24 cellular contexts compared by ENCODE assay signal in genomic region chr5:76450059-76450458, GRCh38. TPM values are rescaled to one million over a fixed set of nuclear protein-coding genes. Genes with fewer than 3 reads are reported as not detected.
A peak's percentile ranks its signal among the peaks of the same experiment; 100 is the strongest.
DNase-seq lines count a peak whose midpoint lies in the region; ATAC-seq and TF ChIP-seq lines count a peak whose summit lies in the region.
"Had no signal": no experiment of that assay in that cellular context is flagged by ENCODE, and none has a peak within 500 bp of the region (broad histone marks: within the 10 kb centered on the region; RNA-seq: fewer than 3 reads in every experiment).

No MANE protein-coding gene starts in this region.

- no peak for DNase-seq in stimulated activated naive CD8-positive, alpha-beta T cell treated with anti-CD3 and anti-CD28 coated beads, Interleukin-15, Interleukin-2, amounts not matched to agents 100 U/mL and 50 U/mL, for 24 hours
- DNase-seq in UCSD-AML1 (lab: John Stamatoyannopoulos, UW; ENCODE audit: unreplicated experiment) (peak; percentile 16), left colon (no peak), tibial artery (no peak), inferior parietal cortex (ENCODE audit: extremely low spot score) (no peak)
- no peak for DNase-seq in stimulated activated CD4-positive, alpha-beta T cell treated with anti-CD3 and anti-CD28 coated beads, Interleukin-1b, Interleukin-23, amount 100 ng/mL, for 48 hours
- DNase-seq: ACHN; activated CD4-positive, alpha-beta T cell treated with anti-CD3 and anti-CD28 coated beads, Interleukin-2, amount 50 U/mL, for 4 hours; activated naive CD8-positive, alpha-beta T cell treated with anti-CD3 and anti-CD28 coated beads, Interleukin-2, amount 50 U/mL, for 24 hours; brain microvascular endothelial cell; cortex of kidney; DMS53; H9; head of caudate nucleus; KG1; NCI-H187 treated with DMSO at 0.1 percent for 48 hours; NCI-H2227 treated with DMSO at 0.1 percent for 48 hours; NCI-H774; retina; stimulated activated CD8-positive, alpha-beta memory T cell treated with anti-CD3 and anti-CD28 coated beads, Interleukin-4, amount 100 ng/mL, for 48 hours; SW 1271 had no signal

- H3K36me3 Mint-ChIP-seq in stimulated activated naive CD8-positive, alpha-beta T cell treated with anti-CD3 and anti-CD28 coated beads, Interleukin-15, Interleukin-2, amounts not matched to agents 100 ng/mL and 50 ng/mL, for 24 hours (ENCODE audit: low read depth): peaks cover 19% of the 10 kb centered on the region

- intact Hi-C loops in left colon (cut with DNase I, micrococcal nuclease) (no loop called here), tibial artery (cut with DNase I; ENCODE audit: low total_unique reads) (no loop called here)

- no peak overlapping the region for H3K27ac ChIP-seq in tibial artery
- H3K27ac ChIP-seq: brain microvascular endothelial cell, VCaP had no signal

- peak overlapping the region; percentile 13 for H3K27ac Mint-ChIP-seq in stimulated activated naive CD8-positive, alpha-beta T cell treated with anti-CD3 and anti-CD28 coated beads, Interleukin-15, Interleukin-2, amounts not matched to agents 100 ng/mL and 50 ng/mL, for 24 hours
- H3K27ac Mint-ChIP-seq: activated naive CD8-positive, alpha-beta T cell treated with anti-CD3 and anti-CD28 coated beads, Interleukin-2, amount 50 U/mL, for 24 hours had no signal

- ATAC-seq in stimulated activated naive CD8-positive, alpha-beta T cell treated with anti-CD3 and anti-CD28 coated beads, Interleukin-15, Interleukin-2, amounts not matched to agents 100 U/mL and 50 U/mL, for 24 hours: no peak
- ATAC-seq in left colon: peak; percentile 48
- ATAC-seq in GM21381 (IDR thresholded peaks at IDR 0.05; ENCODE audit: unreplicated experiment): no peak
- ATAC-seq: activated naive CD8-positive, alpha-beta T cell treated with anti-CD3 and anti-CD28 coated beads, Interleukin-2, amount 50 U/mL, for 24 hours had no signal

- peaks cover 31% of the 10 kb centered on the region for H3K4me1 Mint-ChIP-seq in stimulated activated naive CD8-positive, alpha-beta T cell treated with anti-CD3 and anti-CD28 coated beads, Interleukin-15, Interleukin-2, amounts not matched to agents 100 ng/mL and 50 ng/mL, for 24 hours (ENCODE audit: low read depth)

- H3K36me3 ChIP-seq in tibial artery: no peaks in the 10 kb centered on the region
- H3K36me3 ChIP-seq: brain microvascular endothelial cell had no signal

- TF ChIP-seq CTCF in tibial artery (IDR thresholded peaks at IDR 0.05): no peak

- no peaks in the 10 kb centered on the region for H3K9me3 ChIP-seq in tibial artery

- no peaks in the 10 kb centered on the region for H3K4me1 ChIP-seq in tibial artery

- H3K4me3 ChIP-seq in tibial artery: no peak overlapping the region

- no peaks in the 10 kb centered on the region for H3K9me3 Mint-ChIP-seq in stimulated activated naive CD8-positive, alpha-beta T cell treated with anti-CD3 and anti-CD28 coated beads, Interleukin-15, Interleukin-2, amounts not matched to agents 100 ng/mL and 50 ng/mL, for 24 hours
- H3K9me3 Mint-ChIP-seq: activated naive CD8-positive, alpha-beta T cell treated with anti-CD3 and anti-CD28 coated beads, Interleukin-2, amount 50 U/mL, for 24 hours; H9 had no signal

- no peaks in the 10 kb centered on the region for H3K27me3 ChIP-seq in tibial artery
- H3K27me3 ChIP-seq: brain microvascular endothelial cell had no signal

- no peaks in the 10 kb centered on the region for H3K27me3 Mint-ChIP-seq in stimulated activated naive CD8-positive, alpha-beta T cell treated with anti-CD3 and anti-CD28 coated beads, Interleukin-15, Interleukin-2, amounts not matched to agents 100 ng/mL and 50 ng/mL, for 24 hours
- H3K27me3 Mint-ChIP-seq: activated naive CD8-positive, alpha-beta T cell treated with anti-CD3 and anti-CD28 coated beads, Interleukin-2, amount 50 U/mL, for 24 hours had no signal

- no peak overlapping the region for H3K4me3 Mint-ChIP-seq in stimulated activated naive CD8-positive, alpha-beta T cell treated with anti-CD3 and anti-CD28 coated beads, Interleukin-15, Interleukin-2, amounts not matched to agents 100 ng/mL and 50 ng/mL, for 24 hours
- H3K4me3 Mint-ChIP-seq: activated naive CD8-positive, alpha-beta T cell treated with anti-CD3 and anti-CD28 coated beads, Interleukin-2, amount 50 U/mL, for 24 hours; H9 had no signal

RNA-seq across cellular contexts. Expression of gene IQGAP2, which starts 47.0 kb away (rescaled TPM):
- 100 to 1,000 TPM; 104 to 123 TPM for total RNA-seq in left colon
